ENCODE assay signal across 1 cellular context in the genomic region with DNA sequence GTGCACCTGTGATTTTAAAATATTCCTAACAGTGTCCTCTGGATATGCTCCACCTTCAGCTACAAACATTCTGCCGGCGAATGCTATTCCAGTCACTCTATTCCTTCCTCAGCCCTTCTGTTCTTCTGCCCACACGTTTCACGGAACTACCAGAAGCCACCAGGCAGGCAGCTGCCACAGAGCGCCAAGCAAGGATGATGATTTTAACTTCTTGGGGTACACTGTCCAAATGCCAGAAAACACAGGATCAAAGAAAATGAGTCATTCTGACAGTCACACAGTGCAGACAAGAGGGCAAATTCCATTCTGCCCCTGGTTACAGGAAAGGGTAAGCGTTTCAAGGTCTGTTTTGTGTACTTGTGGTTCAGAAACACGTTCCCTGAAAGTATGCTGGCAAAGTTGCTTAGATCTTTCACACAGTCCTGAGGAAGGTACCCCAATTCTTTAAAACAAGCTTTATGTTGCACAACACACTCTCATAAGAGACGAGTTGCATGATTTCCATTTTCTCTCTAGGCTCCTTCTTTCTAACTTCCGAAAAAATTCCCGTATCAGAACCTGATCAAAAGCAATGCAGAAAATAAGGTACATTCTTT.
TF ChIP-seq lines count a peak whose summit lies in the region.

No MANE protein-coding gene starts in this region.

TF ChIP-seq in HepG2, 621 proteins besides CTCF, POLR2A, EP300 and RAD21 (continued from another document and continues in another):
- TF ChIP-seq NAIF1 (CRISPR knock-in tag; IDR thresholded peaks at IDR 0.05; ENCODE audit: borderline replicate concordance), result 0 out of 2 replicates have a peak, but pooled peaks have one; percentile 37
- TF ChIP-seq, protein P1, sequence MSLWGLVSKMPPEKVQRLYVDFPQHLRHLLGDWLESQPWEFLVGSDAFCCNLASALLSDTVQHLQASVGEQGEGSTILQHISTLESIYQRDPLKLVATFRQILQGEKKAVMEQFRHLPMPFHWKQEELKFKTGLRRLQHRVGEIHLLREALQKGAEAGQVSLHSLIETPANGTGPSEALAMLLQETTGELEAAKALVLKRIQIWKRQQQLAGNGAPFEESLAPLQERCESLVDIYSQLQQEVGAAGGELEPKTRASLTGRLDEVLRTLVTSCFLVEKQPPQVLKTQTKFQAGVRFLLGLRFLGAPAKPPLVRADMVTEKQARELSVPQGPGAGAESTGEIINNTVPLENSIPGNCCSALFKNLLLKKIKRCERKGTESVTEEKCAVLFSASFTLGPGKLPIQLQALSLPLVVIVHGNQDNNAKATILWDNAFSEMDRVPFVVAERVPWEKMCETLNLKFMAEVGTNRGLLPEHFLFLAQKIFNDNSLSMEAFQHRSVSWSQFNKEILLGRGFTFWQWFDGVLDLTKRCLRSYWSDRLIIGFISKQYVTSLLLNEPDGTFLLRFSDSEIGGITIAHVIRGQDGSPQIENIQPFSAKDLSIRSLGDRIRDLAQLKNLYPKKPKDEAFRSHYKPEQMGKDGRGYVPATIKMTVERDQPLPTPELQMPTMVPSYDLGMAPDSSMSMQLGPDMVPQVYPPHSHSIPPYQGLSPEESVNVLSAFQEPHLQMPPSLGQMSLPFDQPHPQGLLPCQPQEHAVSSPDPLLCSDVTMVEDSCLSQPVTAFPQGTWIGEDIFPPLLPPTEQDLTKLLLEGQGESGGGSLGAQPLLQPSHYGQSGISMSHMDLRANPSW (CRISPR knock-in tag; IDR thresholded peaks at IDR 0.05; ENCODE audit: borderline replicate concordance), result 0 out of 2 replicates have a peak, but pooled peaks have one; percentile 66
- no peak for TF ChIP-seq NFATC3 (CRISPR knock-in tag; IDR thresholded peaks at IDR 0.05)
- TF ChIP-seq NR2F2 (IDR thresholded peaks at IDR 0.05; ENCODE audit: borderline replicate concordance, low read depth), result peak; percentile 80; the same call in 1 of the 2 replicates
- peak; percentile 85; the same call in 1 of the 2 replicates for TF ChIP-seq REPIN1 (CRISPR knock-in tag; IDR thresholded peaks at IDR 0.05; ENCODE audit: borderline replicate concordance, low read depth)
- TF ChIP-seq, protein P2, sequence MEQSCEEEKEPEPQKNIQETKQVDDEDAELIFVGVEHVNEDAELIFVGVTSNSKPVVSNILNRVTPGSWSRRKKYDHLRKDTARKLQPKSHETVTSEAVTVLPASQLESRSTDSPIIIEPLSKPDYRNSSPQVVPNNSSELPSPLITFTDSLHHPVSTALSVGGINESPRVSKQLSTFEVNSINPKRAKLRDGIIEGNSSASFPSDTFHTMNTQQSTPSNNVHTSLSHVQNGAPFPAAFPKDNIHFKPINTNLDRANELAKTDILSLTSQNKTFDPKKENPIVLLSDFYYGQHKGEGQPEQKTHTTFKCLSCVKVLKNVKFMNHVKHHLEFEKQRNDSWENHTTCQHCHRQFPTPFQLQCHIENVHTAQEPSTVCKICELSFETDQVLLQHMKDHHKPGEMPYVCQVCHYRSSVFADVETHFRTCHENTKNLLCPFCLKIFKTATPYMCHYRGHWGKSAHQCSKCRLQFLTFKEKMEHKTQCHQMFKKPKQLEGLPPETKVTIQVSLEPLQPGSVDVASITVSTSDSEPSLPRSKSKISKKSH (CRISPR knock-in tag; IDR thresholded peaks at IDR 0.05; ENCODE audit: borderline replicate concordance), result no peak
- TF ChIP-seq, protein P3, sequence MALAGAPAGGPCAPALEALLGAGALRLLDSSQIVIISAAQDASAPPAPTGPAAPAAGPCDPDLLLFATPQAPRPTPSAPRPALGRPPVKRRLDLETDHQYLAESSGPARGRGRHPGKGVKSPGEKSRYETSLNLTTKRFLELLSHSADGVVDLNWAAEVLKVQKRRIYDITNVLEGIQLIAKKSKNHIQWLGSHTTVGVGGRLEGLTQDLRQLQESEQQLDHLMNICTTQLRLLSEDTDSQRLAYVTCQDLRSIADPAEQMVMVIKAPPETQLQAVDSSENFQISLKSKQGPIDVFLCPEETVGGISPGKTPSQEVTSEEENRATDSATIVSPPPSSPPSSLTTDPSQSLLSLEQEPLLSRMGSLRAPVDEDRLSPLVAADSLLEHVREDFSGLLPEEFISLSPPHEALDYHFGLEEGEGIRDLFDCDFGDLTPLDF (CRISPR knock-in tag; IDR thresholded peaks at IDR 0.05), result 0 out of 2 replicates have a peak, but pooled peaks have one; percentile 30
- TF ChIP-seq CENPT (CRISPR knock-in tag; IDR thresholded peaks at IDR 0.05; ENCODE audit: low read depth), result no peak
- TF ChIP-seq ZNF891 (CRISPR knock-in tag; IDR thresholded peaks at IDR 0.05), result no peak
- TF ChIP-seq KAT7 (CRISPR knock-in tag; IDR thresholded peaks at IDR 0.05; ENCODE audit: borderline replicate concordance), result peak; percentile 74; the same call in 1 of the 2 replicates
- TF ChIP-seq ZFAT (CRISPR knock-in tag; conservative IDR thresholded peaks at IDR 0.05), result no peak
- TF ChIP-seq ZNF3 (CRISPR knock-in tag; IDR thresholded peaks at IDR 0.05), result no peak
- TF ChIP-seq KDM6A (CRISPR knock-in tag; IDR thresholded peaks at IDR 0.05; ENCODE audit: low read depth), result peak; percentile 99
- peak; percentile 83 for TF ChIP-seq ZSCAN21 (CRISPR knock-in tag; IDR thresholded peaks at IDR 0.05; ENCODE audit: borderline replicate concordance)
- TF ChIP-seq BHLHE40 (IDR thresholded peaks at IDR 0.05; ENCODE audit: low read length), result peak; percentile 57; the same call in 1 of the 2 replicates
- no peak for TF ChIP-seq GZF1 (CRISPR knock-in tag; IDR thresholded peaks at IDR 0.05)
- no peak for TF ChIP-seq RBAK (CRISPR knock-in tag; IDR thresholded peaks at IDR 0.05)
- no peak for TF ChIP-seq PHF8 (CRISPR knock-in tag; IDR thresholded peaks at IDR 0.05)
- no peak for TF ChIP-seq ZFP37 (CRISPR knock-in tag; IDR thresholded peaks at IDR 0.05; ENCODE audit: borderline replicate concordance)
- TF ChIP-seq CCDC6 (CRISPR knock-in tag; IDR thresholded peaks at IDR 0.05), result peak; percentile 67; the same call in 1 of the 2 replicates
- peak; percentile 84 for TF ChIP-seq KDM1A (CRISPR knock-in tag; IDR thresholded peaks at IDR 0.05)
- TF ChIP-seq ZNF672 (CRISPR knock-in tag; IDR thresholded peaks at IDR 0.05), result no peak
- TF ChIP-seq SPEN (CRISPR knock-in tag; IDR thresholded peaks at IDR 0.05; ENCODE audit: low read depth), result peak; percentile 57; the same call in 1 of the 2 replicates
- TF ChIP-seq ZNF343 (CRISPR knock-in tag; IDR thresholded peaks at IDR 0.05), result no peak
- no peak for TF ChIP-seq TMF1 (CRISPR knock-in tag; IDR thresholded peaks at IDR 0.05; ENCODE audit: low read depth)
- TF ChIP-seq, protein P4, sequence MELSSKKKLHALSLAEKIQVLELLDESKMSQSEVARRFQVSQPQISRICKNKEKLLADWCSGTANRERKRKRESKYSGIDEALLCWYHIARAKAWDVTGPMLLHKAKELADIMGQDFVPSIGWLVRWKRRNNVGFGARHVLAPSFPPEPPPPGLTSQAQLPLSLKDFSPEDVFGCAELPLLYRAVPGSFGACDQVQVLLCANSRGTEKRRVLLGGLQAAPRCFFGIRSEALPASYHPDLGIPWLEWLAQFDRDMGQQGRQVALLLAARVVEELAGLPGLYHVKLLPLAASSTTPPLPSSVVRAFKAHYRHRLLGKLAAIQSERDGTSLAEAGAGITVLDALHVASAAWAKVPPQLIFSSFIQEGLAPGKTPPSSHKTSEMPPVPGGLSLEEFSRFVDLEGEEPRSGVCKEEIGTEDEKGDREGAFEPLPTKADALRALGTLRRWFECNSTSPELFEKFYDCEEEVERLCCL (CRISPR knock-in tag; IDR thresholded peaks at IDR 0.05; ENCODE audit: borderline replicate concordance), result no peak
- peak; percentile 55; the same call in 1 of the 2 replicates for TF ChIP-seq ZBTB21 (CRISPR knock-in tag; IDR thresholded peaks at IDR 0.05)
- 0 out of 2 replicates have a peak, but pooled peaks have one; percentile 37 for TF ChIP-seq ZNF703 (CRISPR knock-in tag; IDR thresholded peaks at IDR 0.05; ENCODE audit: borderline replicate concordance)
- TF ChIP-seq, protein P5, sequence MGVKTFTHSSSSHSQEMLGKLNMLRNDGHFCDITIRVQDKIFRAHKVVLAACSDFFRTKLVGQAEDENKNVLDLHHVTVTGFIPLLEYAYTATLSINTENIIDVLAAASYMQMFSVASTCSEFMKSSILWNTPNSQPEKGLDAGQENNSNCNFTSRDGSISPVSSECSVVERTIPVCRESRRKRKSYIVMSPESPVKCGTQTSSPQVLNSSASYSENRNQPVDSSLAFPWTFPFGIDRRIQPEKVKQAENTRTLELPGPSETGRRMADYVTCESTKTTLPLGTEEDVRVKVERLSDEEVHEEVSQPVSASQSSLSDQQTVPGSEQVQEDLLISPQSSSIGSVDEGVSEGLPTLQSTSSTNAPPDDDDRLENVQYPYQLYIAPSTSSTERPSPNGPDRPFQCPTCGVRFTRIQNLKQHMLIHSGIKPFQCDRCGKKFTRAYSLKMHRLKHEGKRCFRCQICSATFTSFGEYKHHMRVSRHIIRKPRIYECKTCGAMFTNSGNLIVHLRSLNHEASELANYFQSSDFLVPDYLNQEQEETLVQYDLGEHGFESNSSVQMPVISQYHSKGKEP (CRISPR knock-in tag; IDR thresholded peaks at IDR 0.05), result peak; percentile 73; the same call in 1 of the 2 replicates
- no peak for TF ChIP-seq IKZF1 (IDR thresholded peaks at IDR 0.05)
- TF ChIP-seq GABPA (IDR thresholded peaks at IDR 0.05; ENCODE audit: low read depth, low read length), result no peak
- TF ChIP-seq GABPA (CRISPR knock-in tag; IDR thresholded peaks at IDR 0.05; ENCODE audit: low read depth), result peak; percentile 40; the same call in 1 of the 2 replicates
- TF ChIP-seq TBX2 (CRISPR knock-in tag; IDR thresholded peaks at IDR 0.05; ENCODE audit: borderline replicate concordance), result peak; percentile 90
- TF ChIP-seq, protein P6, sequence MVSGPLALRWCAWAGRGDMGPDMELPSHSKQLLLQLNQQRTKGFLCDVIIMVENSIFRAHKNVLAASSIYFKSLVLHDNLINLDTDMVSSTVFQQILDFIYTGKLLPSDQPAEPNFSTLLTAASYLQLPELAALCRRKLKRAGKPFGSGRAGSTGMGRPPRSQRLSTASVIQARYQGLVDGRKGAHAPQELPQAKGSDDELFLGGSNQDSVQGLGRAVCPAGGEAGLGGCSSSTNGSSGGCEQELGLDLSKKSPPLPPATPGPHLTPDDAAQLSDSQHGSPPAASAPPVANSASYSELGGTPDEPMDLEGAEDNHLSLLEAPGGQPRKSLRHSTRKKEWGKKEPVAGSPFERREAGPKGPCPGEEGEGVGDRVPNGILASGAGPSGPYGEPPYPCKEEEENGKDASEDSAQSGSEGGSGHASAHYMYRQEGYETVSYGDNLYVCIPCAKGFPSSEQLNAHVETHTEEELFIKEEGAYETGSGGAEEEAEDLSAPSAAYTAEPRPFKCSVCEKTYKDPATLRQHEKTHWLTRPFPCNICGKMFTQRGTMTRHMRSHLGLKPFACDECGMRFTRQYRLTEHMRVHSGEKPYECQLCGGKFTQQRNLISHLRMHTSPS (CRISPR knock-in tag; IDR thresholded peaks at IDR 0.05; ENCODE audit: low read depth), result peak; percentile 90
- TF ChIP-seq ARNTL (CRISPR knock-in tag; IDR thresholded peaks at IDR 0.05), result peak; percentile 80
- TF ChIP-seq, protein P7, sequence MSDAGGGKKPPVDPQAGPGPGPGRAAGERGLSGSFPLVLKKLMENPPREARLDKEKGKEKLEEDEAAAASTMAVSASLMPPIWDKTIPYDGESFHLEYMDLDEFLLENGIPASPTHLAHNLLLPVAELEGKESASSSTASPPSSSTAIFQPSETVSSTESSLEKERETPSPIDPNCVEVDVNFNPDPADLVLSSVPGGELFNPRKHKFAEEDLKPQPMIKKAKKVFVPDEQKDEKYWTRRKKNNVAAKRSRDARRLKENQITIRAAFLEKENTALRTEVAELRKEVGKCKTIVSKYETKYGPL (CRISPR knock-in tag; IDR thresholded peaks at IDR 0.05), result peak; percentile 83
- 0 out of 2 replicates have a peak, but pooled peaks have one; percentile 21 for TF ChIP-seq ZSCAN31 (CRISPR knock-in tag; IDR thresholded peaks at IDR 0.05; ENCODE audit: low read depth)
- TF ChIP-seq, protein P8, sequence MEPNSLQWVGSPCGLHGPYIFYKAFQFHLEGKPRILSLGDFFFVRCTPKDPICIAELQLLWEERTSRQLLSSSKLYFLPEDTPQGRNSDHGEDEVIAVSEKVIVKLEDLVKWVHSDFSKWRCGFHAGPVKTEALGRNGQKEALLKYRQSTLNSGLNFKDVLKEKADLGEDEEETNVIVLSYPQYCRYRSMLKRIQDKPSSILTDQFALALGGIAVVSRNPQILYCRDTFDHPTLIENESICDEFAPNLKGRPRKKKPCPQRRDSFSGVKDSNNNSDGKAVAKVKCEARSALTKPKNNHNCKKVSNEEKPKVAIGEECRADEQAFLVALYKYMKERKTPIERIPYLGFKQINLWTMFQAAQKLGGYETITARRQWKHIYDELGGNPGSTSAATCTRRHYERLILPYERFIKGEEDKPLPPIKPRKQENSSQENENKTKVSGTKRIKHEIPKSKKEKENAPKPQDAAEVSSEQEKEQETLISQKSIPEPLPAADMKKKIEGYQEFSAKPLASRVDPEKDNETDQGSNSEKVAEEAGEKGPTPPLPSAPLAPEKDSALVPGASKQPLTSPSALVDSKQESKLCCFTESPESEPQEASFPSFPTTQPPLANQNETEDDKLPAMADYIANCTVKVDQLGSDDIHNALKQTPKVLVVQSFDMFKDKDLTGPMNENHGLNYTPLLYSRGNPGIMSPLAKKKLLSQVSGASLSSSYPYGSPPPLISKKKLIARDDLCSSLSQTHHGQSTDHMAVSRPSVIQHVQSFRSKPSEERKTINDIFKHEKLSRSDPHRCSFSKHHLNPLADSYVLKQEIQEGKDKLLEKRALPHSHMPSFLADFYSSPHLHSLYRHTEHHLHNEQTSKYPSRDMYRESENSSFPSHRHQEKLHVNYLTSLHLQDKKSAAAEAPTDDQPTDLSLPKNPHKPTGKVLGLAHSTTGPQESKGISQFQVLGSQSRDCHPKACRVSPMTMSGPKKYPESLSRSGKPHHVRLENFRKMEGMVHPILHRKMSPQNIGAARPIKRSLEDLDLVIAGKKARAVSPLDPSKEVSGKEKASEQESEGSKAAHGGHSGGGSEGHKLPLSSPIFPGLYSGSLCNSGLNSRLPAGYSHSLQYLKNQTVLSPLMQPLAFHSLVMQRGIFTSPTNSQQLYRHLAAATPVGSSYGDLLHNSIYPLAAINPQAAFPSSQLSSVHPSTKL (CRISPR knock-in tag; IDR thresholded peaks at IDR 0.05), result peak; percentile 99
- TF ChIP-seq RFX5 (IDR thresholded peaks at IDR 0.05; ENCODE audit: low read depth, low read length), result 0 out of 2 replicates have a peak, but pooled peaks have one; percentile 34
- no peak for TF ChIP-seq EED (CRISPR knock-in tag; IDR thresholded peaks at IDR 0.05)
- no peak for TF ChIP-seq ZNF777 (CRISPR knock-in tag; IDR thresholded peaks at IDR 0.05)
